8 cellular contexts compared by ENCODE assay signal in the genomic region with DNA sequence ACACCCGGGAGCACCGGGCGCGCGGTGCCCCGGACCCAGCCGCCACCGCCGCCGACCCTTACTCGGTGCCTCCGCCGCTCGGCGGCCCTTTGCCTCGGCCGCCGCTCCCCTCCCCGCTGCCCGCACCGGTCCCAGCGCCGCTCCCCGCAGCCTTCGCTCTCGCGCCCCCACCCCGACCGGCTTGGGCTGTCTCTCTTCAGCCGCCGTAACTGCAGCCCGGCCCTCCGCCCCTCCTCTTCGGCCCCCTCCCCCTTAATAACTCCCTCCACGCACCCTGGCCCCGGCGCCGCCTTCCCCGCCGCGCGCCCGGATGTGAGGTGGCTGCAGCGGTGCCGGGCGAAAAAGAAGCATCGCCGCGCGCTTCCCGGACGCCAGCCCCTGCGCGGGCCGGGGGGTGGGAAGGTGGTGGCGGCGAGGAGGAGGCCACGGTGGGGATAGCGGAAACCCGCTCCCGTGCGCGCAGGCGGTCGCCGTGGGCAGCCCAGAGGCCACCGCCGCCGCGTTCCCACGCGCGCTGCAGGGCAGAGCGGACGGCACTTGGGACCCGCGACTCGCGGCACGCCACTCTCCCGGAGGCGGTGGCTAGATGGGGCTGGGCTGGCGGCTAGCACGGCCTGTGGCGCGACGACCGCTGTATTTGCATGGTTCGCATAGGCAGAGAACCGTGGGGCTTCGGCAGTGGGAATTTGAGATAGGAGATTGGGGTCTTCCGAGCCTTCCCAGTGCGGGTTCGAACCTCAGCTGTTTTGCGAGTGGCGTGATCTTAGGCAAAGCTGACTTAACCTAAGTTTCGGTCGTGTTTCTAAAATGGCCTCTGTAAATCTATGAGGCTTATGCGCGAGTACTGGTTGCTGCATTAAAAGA. TPM values are rescaled to one million over a fixed set of nuclear protein-coding genes. Genes with fewer than 3 reads are reported as not detected.
DNase-seq lines count a peak whose midpoint lies in the region; ATAC-seq and TF ChIP-seq lines count a peak whose summit lies in the region.

A gene with protein sequence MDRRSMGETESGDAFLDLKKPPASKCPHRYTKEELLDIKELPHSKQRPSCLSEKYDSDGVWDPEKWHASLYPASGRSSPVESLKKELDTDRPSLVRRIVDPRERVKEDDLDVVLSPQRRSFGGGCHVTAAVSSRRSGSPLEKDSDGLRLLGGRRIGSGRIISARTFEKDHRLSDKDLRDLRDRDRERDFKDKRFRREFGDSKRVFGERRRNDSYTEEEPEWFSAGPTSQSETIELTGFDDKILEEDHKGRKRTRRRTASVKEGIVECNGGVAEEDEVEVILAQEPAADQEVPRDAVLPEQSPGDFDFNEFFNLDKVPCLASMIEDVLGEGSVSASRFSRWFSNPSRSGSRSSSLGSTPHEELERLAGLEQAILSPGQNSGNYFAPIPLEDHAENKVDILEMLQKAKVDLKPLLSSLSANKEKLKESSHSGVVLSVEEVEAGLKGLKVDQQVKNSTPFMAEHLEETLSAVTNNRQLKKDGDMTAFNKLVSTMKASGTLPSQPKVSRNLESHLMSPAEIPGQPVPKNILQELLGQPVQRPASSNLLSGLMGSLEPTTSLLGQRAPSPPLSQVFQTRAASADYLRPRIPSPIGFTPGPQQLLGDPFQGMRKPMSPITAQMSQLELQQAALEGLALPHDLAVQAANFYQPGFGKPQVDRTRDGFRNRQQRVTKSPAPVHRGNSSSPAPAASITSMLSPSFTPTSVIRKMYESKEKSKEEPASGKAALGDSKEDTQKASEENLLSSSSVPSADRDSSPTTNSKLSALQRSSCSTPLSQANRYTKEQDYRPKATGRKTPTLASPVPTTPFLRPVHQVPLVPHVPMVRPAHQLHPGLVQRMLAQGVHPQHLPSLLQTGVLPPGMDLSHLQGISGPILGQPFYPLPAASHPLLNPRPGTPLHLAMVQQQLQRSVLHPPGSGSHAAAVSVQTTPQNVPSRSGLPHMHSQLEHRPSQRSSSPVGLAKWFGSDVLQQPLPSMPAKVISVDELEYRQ (minus strand): TSS at position 211 of the 864 bp plus-strand sequence. CDS start 1,124 bp downstream, outside the sequence.

- peak within 1 kb of the TSS; percentile 70 to 80 for H3K4me3 ChIP-seq in DND-41 (ENCODE audit: low read depth in 1 of 2, low read length in 2 of 2)
- H3K4me3 ChIP-seq in suprapubic skin: peak within 1 kb of the TSS; percentile 91

- peak within 1 kb of the TSS; percentile 87 for H3K9ac ChIP-seq in DND-41 (ENCODE audit: low read depth, low read length)

- H3K9me3 ChIP-seq in DND-41 (ENCODE audit: insufficient read depth, low read length, severe bottlenecking) (no peaks in the 10 kb centered on the region), suprapubic skin (no peaks in the 10 kb centered on the region)

- H3K9me3 Mint-ChIP-seq in activated naive CD4-positive, alpha-beta T cell treated with anti-CD3 and anti-CD28 coated beads, Interleukin-2, amount 50 U/mL, for 24 hours: no peaks in the 10 kb centered on the region

- peak; percentile 92 for DNase-seq in DND-41
- peak; percentile 64 for DNase-seq in LoVo (ENCODE audit: low spot score)
- DNase-seq in SKM-1 (lab: John Stamatoyannopoulos, UW; ENCODE audit: unreplicated experiment): peak; percentile 51
- no peak for DNase-seq in glomerular endothelial cell (ENCODE audit: extremely low read depth, low read depth, low spot score)
- DNase-seq in omental fat pad (ENCODE audit: low spot score): peak; percentile 55
- peak; percentile 90 to 91 for DNase-seq in suprapubic skin (ENCODE audit: low spot score in 2 of 2)

- peaks cover 54% of the 10 kb centered on the region for H3K4me1 Mint-ChIP-seq in activated naive CD4-positive, alpha-beta T cell treated with anti-CD3 and anti-CD28 coated beads, Interleukin-2, amount 50 U/mL, for 24 hours

- H2AFZ ChIP-seq in DND-41 (ENCODE audit: low read depth, low read length): peak within 1 kb of the TSS; percentile 89

- H3K27ac ChIP-seq in DND-41 (ENCODE audit: low read length): peak within 1 kb of the TSS; percentile 91
- H3K27ac ChIP-seq in suprapubic skin: peak within 1 kb of the TSS; percentile 97

- peak within 1 kb of the TSS; percentile 66 for H3K4me2 ChIP-seq in DND-41 (ENCODE audit: insufficient read depth, low read length)

- H3K79me2 ChIP-seq in DND-41 (ENCODE audit: insufficient read depth, low read length): peaks cover 59% of the 10 kb centered on the region

- H3K36me3 Mint-ChIP-seq in activated naive CD4-positive, alpha-beta T cell treated with anti-CD3 and anti-CD28 coated beads, Interleukin-2, amount 50 U/mL, for 24 hours: peaks cover 7% of the 10 kb centered on the region

- H3K27me3 Mint-ChIP-seq in activated naive CD4-positive, alpha-beta T cell treated with anti-CD3 and anti-CD28 coated beads, Interleukin-2, amount 50 U/mL, for 24 hours: no peaks in the 10 kb centered on the region

- no peak for TF ChIP-seq CTCF in DND-41 (IDR thresholded peaks at IDR 0.05; ENCODE audit: borderline replicate concordance, extremely low read depth, low read length, poor library complexity, severe bottlenecking)
- TF ChIP-seq CTCF in omental fat pad (IDR thresholded peaks at IDR 0.05): no peak
- no peak for TF ChIP-seq CTCF in suprapubic skin (IDR thresholded peaks at IDR 0.05)

- H3K36me3 ChIP-seq in DND-41 (ENCODE audit: insufficient read depth, low read length): peaks cover 28% of the 10 kb centered on the region
- peaks cover 10% of the 10 kb centered on the region for H3K36me3 ChIP-seq in suprapubic skin

- no peak for TF ChIP-seq POLR2A in suprapubic skin (IDR thresholded peaks at IDR 0.05)

- peak within 1 kb of the TSS; percentile 98 for H3K27ac Mint-ChIP-seq in activated naive CD4-positive, alpha-beta T cell treated with anti-CD3 and anti-CD28 coated beads, Interleukin-2, amount 50 U/mL, for 24 hours

- no peak for TF ChIP-seq EP300 in suprapubic skin (IDR thresholded peaks at IDR 0.05)

- no peaks in the 10 kb centered on the region for H4K20me1 ChIP-seq in DND-41 (ENCODE audit: insufficient read depth, low read length)

- H3K4me1 ChIP-seq in DND-41 (ENCODE audit: insufficient read depth, low read length) (peaks cover 37% of the 10 kb centered on the region), suprapubic skin (peaks cover 33% of the 10 kb centered on the region)

- no peaks in the 10 kb centered on the region for H3K27me3 ChIP-seq in DND-41 (ENCODE audit: insufficient read depth, low read length, poor library complexity)
- H3K27me3 ChIP-seq in suprapubic skin: no peaks in the 10 kb centered on the region

- WGBS in suprapubic skin: under 1% methylated on average over 76 of the region's 100 CpGs

- peak within 1 kb of the TSS; percentile 93 for H3K4me3 Mint-ChIP-seq in activated naive CD4-positive, alpha-beta T cell treated with anti-CD3 and anti-CD28 coated beads, Interleukin-2, amount 50 U/mL, for 24 hours

- ATAC-seq in DND-41 (ENCODE audit: insufficient read depth, low read depth) (peak; percentile 80), GM21786 (IDR thresholded peaks at IDR 0.05; ENCODE audit: unreplicated experiment) (peak; percentile 28), omental fat pad (ENCODE audit: low FRiP score) (peak; percentile 90)

RNA-seq across cellular contexts. Expression of the gene that starts here (rescaled TPM):
- 11.3 and 32.0 TPM in 2 replicates for total RNA-seq in glomerular endothelial cell
- 10 to 100 TPM in 3 of 4 donors, 1 to 10 TPM in 1; 9.5 to 20.5 (median 16.6) TPM for total RNA-seq in omental fat pad
- 10 to 100 TPM; 12.7 to 33.8 (median 22.5) TPM for total RNA-seq in suprapubic skin

Comparison
In these comparisons a context has a peak if more than half of its experiments do, and no peak if none do; other contexts are left out.
1. ATAC-seq: peak in every context shown above with its lines; median percentile 90 in omental fat pad; 80 in DND-41; 28 in GM21786.